Comparison of ENCODE assay signal across 15 cellular contexts in genomic region chr4:121668368-121669162, GRCh38. TPM values are rescaled to one million over a fixed set of nuclear protein-coding genes. Genes with fewer than 3 reads are reported as not detected.
DNase-seq lines count a peak whose midpoint lies in the region; ATAC-seq and TF ChIP-seq lines count a peak whose summit lies in the region.
"Had no signal": no experiment of that assay in that cellular context is flagged by ENCODE, and none has a peak within 500 bp of the region (broad histone marks: within the 10 kb centered on the region; RNA-seq: fewer than 3 reads in every experiment).

No MANE protein-coding gene starts in this region.

- TF ChIP-seq CTCF in gastrocnemius medialis (IDR thresholded peaks at IDR 0.05 in 4 of 5, conservative IDR thresholded peaks at IDR 0.05 in 1 of 5) (no peak), Peyer's patch (IDR thresholded peaks at IDR 0.05) (no peak)

- ATAC-seq in gastrocnemius medialis = peak; percentile 33 to 52
- ATAC-seq in GM18861 (IDR thresholded peaks at IDR 0.05; ENCODE audit: unreplicated experiment) = no peak
- ATAC-seq: HepG2, Panc1, WTC11 had no signal

- DNase-seq in EL (peak; percentile 97), RPMI7951 (ENCODE audit: low read depth) (peak; percentile 96), fibroblast of peridontal ligament (ENCODE audit: extremely low read depth) (peak; percentile 99), gastrocnemius medialis (no peak), NCI-H187 (lab: John Stamatoyannopoulos, UW) (no peak), Peyer's patch (no peak), NCI-H526 treated with DMSO at 0.1 percent for 48 hours (lab: John Stamatoyannopoulos, UW) (no peak)
- DNase-seq: activated effector memory CD4-positive, alpha-beta T cell treated with Interleukin-2 at 50 U/mL for 16 hours; DMS79; NCI-H1930; stimulated activated CD4-positive, alpha-beta T cell treated with anti-CD3 and anti-CD28 coated beads, Interleukin-4, amount 100 ng/mL, for 24 hours had no signal

- intact Hi-C loops in gastrocnemius medialis (cut with DNase I; ENCODE audit: low total_unique reads) = no loop called here

- in situ Hi-C loops in gastrocnemius medialis (cut with MboI; ENCODE audit: low sequenced_read_pairs in 4 of 4) = loop anchor here in 1 of 4 donors (10.0 kb wide), 1 partner anchor 294 kb away; no protein-coding TSS in a partner anchor

- H3K4me1 ChIP-seq in gastrocnemius medialis = no peaks in the 10 kb centered on the region
- no peaks in the 10 kb centered on the region for H3K4me1 ChIP-seq in Peyer's patch

- H3K27me3 ChIP-seq in gastrocnemius medialis (no peaks in the 10 kb centered on the region), Peyer's patch (no peaks in the 10 kb centered on the region)

- H3K4me3 ChIP-seq in gastrocnemius medialis (no peak overlapping the region), Peyer's patch (no peak overlapping the region)

- H3K36me3 ChIP-seq in gastrocnemius medialis (peaks cover 0 to 75% of the 10 kb centered on the region in 2 donors), Peyer's patch (peaks cover 0 to 68% (median 0%) of the 10 kb centered on the region in 3 donors)

- no peaks in the 10 kb centered on the region for H3K9me3 ChIP-seq in gastrocnemius medialis
- no peaks in the 10 kb centered on the region for H3K9me3 ChIP-seq in Peyer's patch

- no peak overlapping the region for H3K27ac ChIP-seq in gastrocnemius medialis
- no peak overlapping the region for H3K27ac ChIP-seq in Peyer's patch

- TF ChIP-seq POLR2A in gastrocnemius medialis (IDR thresholded peaks at IDR 0.05) (no peak), Peyer's patch (IDR thresholded peaks at IDR 0.05) (no peak)

RNA-seq across cellular contexts. Expression of gene ANXA5, which starts 28.2 kb away (rescaled TPM):
- total RNA-seq in RPMI7951 (2014; rRNA removed; shearing (Covaris generic)) = 393 and 478 TPM in 2 replicates
- total RNA-seq in gastrocnemius medialis (100 to 1,000 TPM in 2 of 4 donors, 10 to 100 TPM in 2; 59.2 to 181 (median 88.0) TPM), Peyer's patch (100 to 1,000 TPM in 1 of 4 donors, 10 to 100 TPM in 3; 39.1 to 188 (median 49.4) TPM)

Comparison
In these comparisons a context has a peak if more than half of its experiments do, and no peak if none do; other contexts are left out.
1. DNase-seq: peak in EL (single experiment), RPMI7951 (single experiment) and fibroblast of peridontal ligament (single experiment); none in gastrocnemius medialis (0 of 2), NCI-H187 (0 of 2), Peyer's patch (0 of 3) and NCI-H526 treated with DMSO at 0.1 percent for 48 hours (single experiment).